ENCODE assay signal across 1 cellular context in the genomic region with DNA sequence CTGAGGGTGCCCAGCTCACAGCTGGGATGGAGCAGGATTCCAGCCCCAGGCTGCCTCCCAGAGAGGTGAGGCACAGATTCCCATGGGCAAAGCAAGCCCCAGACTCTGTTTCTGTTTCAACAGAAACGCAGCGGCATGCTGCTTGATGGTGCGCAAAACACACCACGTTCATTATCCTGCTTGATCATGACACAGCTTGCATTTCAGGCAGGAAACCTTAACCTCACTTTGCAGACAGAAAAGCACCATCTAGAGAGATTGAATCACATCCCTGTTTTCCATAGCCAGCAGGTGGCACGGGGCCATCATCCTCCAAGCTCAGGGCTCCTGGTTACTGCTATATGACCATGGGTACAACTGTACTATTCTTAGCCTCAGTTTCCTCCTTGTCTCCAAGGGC.
TF ChIP-seq lines count a peak whose summit lies in the region.

No MANE protein-coding gene starts in this region.

TF ChIP-seq in IMR-90, 13 proteins besides CTCF, POLR2A, EP300 and RAD21 (continued from another document):
- TF ChIP-seq MAFK (IDR thresholded peaks at IDR 0.05; ENCODE audit: low read depth, low read length) (no peak), CHD1 (IDR thresholded peaks at IDR 0.05; ENCODE audit: low read depth, low read length) (no peak), BHLHE40 (IDR thresholded peaks at IDR 0.05; ENCODE audit: low read depth, low read length) (no peak), MXI1 (IDR thresholded peaks at IDR 0.05; ENCODE audit: borderline replicate concordance, low read depth, low read length) (no peak), CEBPB (IDR thresholded peaks at IDR 0.05; ENCODE audit: low read depth, low read length) (no peak), RCOR1 (IDR thresholded peaks at IDR 0.05; ENCODE audit: insufficient replicate concordance, low read length) (no peak), RFX5 (IDR thresholded peaks at IDR 0.05; ENCODE audit: low read depth, low read length) (no peak)
- TF ChIP-seq, protein P1, sequence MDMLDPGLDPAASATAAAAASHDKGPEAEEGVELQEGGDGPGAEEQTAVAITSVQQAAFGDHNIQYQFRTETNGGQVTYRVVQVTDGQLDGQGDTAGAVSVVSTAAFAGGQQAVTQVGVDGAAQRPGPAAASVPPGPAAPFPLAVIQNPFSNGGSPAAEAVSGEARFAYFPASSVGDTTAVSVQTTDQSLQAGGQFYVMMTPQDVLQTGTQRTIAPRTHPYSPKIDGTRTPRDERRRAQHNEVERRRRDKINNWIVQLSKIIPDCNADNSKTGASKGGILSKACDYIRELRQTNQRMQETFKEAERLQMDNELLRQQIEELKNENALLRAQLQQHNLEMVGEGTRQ (IDR thresholded peaks at IDR 0.05; ENCODE audit: low read depth, low read length) = no peak
- TF ChIP-seq, protein P2, sequence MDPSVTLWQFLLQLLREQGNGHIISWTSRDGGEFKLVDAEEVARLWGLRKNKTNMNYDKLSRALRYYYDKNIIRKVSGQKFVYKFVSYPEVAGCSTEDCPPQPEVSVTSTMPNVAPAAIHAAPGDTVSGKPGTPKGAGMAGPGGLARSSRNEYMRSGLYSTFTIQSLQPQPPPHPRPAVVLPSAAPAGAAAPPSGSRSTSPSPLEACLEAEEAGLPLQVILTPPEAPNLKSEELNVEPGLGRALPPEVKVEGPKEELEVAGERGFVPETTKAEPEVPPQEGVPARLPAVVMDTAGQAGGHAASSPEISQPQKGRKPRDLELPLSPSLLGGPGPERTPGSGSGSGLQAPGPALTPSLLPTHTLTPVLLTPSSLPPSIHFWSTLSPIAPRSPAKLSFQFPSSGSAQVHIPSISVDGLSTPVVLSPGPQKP (IDR thresholded peaks at IDR 0.05; ENCODE audit: borderline replicate concordance, low read depth, low read length) = no peak
